ENCODE assay signal across 1 cellular context in genomic region chr17:10226930-10227695, GRCh38.
A peak's percentile ranks its signal among the peaks of the same experiment; 100 is the strongest.
TF ChIP-seq lines count a peak whose summit lies in the region.

No MANE protein-coding gene starts in this region.

TF ChIP-seq in GM12878, 131 proteins besides CTCF, POLR2A, EP300 and RAD21:
- no peak for TF ChIP-seq BACH1 (IDR thresholded peaks at IDR 0.05; ENCODE audit: borderline replicate concordance)
- peak; percentile 93 for TF ChIP-seq SMC3 (IDR thresholded peaks at IDR 0.05; ENCODE audit: borderline replicate concordance, low read length)
- no peak for TF ChIP-seq KAT2A (conservative IDR thresholded peaks at IDR 0.05; ENCODE audit: control insufficient read depth, low read depth, low read length)
- TF ChIP-seq BHLHE40 (IDR thresholded peaks at IDR 0.05; ENCODE audit: borderline replicate concordance in 1 of 2, low read depth in 2 of 2, low read length in 1 of 2) = no peak
- TF ChIP-seq NKRF (conservative IDR thresholded peaks at IDR 0.05) = no peak
- TF ChIP-seq TARDBP (IDR thresholded peaks at IDR 0.05; ENCODE audit: borderline replicate concordance) = no peak
- no peak for TF ChIP-seq MYC (IDR thresholded peaks at IDR 0.05; ENCODE audit: insufficient read depth, insufficient read length, insufficient replicate concordance, low read length, severe bottlenecking)
- no peak for TF ChIP-seq FOXK2 (IDR thresholded peaks at IDR 0.05)
- TF ChIP-seq KLF5 (IDR thresholded peaks at IDR 0.05; ENCODE audit: partially characterized antibody) = no peak
- TF ChIP-seq MAX (IDR thresholded peaks at IDR 0.05; ENCODE audit: low read depth, low read length) = no peak
- TF ChIP-seq POLR2AphosphoS5 (IDR thresholded peaks at IDR 0.05; ENCODE audit: low read length) = no peak
- no peak for TF ChIP-seq ZNF384 (IDR thresholded peaks at IDR 0.05; ENCODE audit: borderline replicate concordance, low read depth, low read length)
- 0 out of 2 replicates have a peak, but pooled peaks have one; percentile 8 for TF ChIP-seq TCF12 (IDR thresholded peaks at IDR 0.05; ENCODE audit: low read depth, low read length)
- TF ChIP-seq RUNX3 (IDR thresholded peaks at IDR 0.05; ENCODE audit: low read length) = 0 out of 2 replicates have a peak, but pooled peaks have one; percentile 7
- no peak for TF ChIP-seq KDM1A (IDR thresholded peaks at IDR 0.05; ENCODE audit: borderline replicate concordance)
- no peak for TF ChIP-seq SMAD1 (IDR thresholded peaks at IDR 0.05; ENCODE audit: low read depth, partially characterized antibody)
- no peak for TF ChIP-seq SREBF2 (IDR thresholded peaks at IDR 0.05; ENCODE audit: low read length)
- TF ChIP-seq MTA2 (IDR thresholded peaks at IDR 0.05; ENCODE audit: low read depth) = no peak
- no peak for TF ChIP-seq HDAC2 (IDR thresholded peaks at IDR 0.05)
- TF ChIP-seq YY1 (IDR thresholded peaks at IDR 0.05; ENCODE audit: low read depth, low read length) = 0 out of 2 replicates have a peak, but pooled peaks have one; percentile 38
- 0 out of 2 replicates have a peak, but pooled peaks have one; percentile 17 for TF ChIP-seq IKZF1 (conservative IDR thresholded peaks at IDR 0.05)
- no peak for TF ChIP-seq SIX5 (IDR thresholded peaks at IDR 0.05; ENCODE audit: low read depth, low read length, severe bottlenecking)
- no peak for TF ChIP-seq ZSCAN29 (IDR thresholded peaks at IDR 0.05)
- no peak for TF ChIP-seq STAT1 (conservative IDR thresholded peaks at IDR 0.05)
- no peak for TF ChIP-seq SIN3A (IDR thresholded peaks at IDR 0.05; ENCODE audit: low read depth, low read length)
- no peak for TF ChIP-seq REST (IDR thresholded peaks at IDR 0.05; ENCODE audit: low read depth, low read length)
- TF ChIP-seq ATF7 (IDR thresholded peaks at IDR 0.05; ENCODE audit: low read depth) = no peak
- TF ChIP-seq PML (IDR thresholded peaks at IDR 0.05; ENCODE audit: low read length) = no peak
- 0 out of 2 replicates have a peak, but pooled peaks have one; percentile 24 for TF ChIP-seq CHD2 (IDR thresholded peaks at IDR 0.05; ENCODE audit: borderline replicate concordance, low read depth, low read length)
- no peak for TF ChIP-seq IRF5 (IDR thresholded peaks at IDR 0.05; ENCODE audit: borderline replicate concordance)
- TF ChIP-seq PKNOX1 (IDR thresholded peaks at IDR 0.05) = no peak
- no peak for TF ChIP-seq CBX3 (IDR thresholded peaks at IDR 0.05; ENCODE audit: borderline replicate concordance, low read depth)
- TF ChIP-seq IRF4 (IDR thresholded peaks at IDR 0.05; ENCODE audit: low read depth, low read length) = no peak
- no peak for TF ChIP-seq ZZZ3 (IDR thresholded peaks at IDR 0.05; ENCODE audit: control insufficient read depth, insufficient read length, low read depth)
- TF ChIP-seq NFIC (IDR thresholded peaks at IDR 0.05; ENCODE audit: low read depth, low read length) = no peak
- TF ChIP-seq FOXM1 (IDR thresholded peaks at IDR 0.05; ENCODE audit: low read depth, low read length) = no peak
- no peak for TF ChIP-seq ZNF207 (IDR thresholded peaks at IDR 0.05; ENCODE audit: borderline replicate concordance)
- no peak for TF ChIP-seq ZNF687 (IDR thresholded peaks at IDR 0.05)
- no peak for TF ChIP-seq SMARCA5 (IDR thresholded peaks at IDR 0.05)
- no peak for TF ChIP-seq JUNB (IDR thresholded peaks at IDR 0.05)
- 0 out of 2 replicates have a peak, but pooled peaks have one; percentile 29 for TF ChIP-seq EED (IDR thresholded peaks at IDR 0.05; ENCODE audit: low read depth)
- TF ChIP-seq YBX1 (IDR thresholded peaks at IDR 0.05) = no peak
- no peak for TF ChIP-seq USF1 (IDR thresholded peaks at IDR 0.05; ENCODE audit: borderline replicate concordance, extremely low read length, insufficient read depth, low read depth, low read length)
- no peak for TF ChIP-seq CHD4 (IDR thresholded peaks at IDR 0.05)
- TF ChIP-seq RB1 (IDR thresholded peaks at IDR 0.05; ENCODE audit: borderline replicate concordance) = 0 out of 2 replicates have a peak, but pooled peaks have one; percentile 48
- TF ChIP-seq ETV6 (conservative IDR thresholded peaks at IDR 0.05 in 1 of 2, IDR thresholded peaks at IDR 0.05 in 1 of 2; ENCODE audit: borderline replicate concordance in 1 of 2, low read depth in 1 of 2) = no peak
- no peak for TF ChIP-seq TCF7 (IDR thresholded peaks at IDR 0.05; ENCODE audit: borderline replicate concordance)
- no peak for TF ChIP-seq NBN (IDR thresholded peaks at IDR 0.05)
